ENCODE assay signal across 28 cellular contexts in genomic region chr22:38955250-38955775, GRCh38. TPM values are rescaled to one million over a fixed set of nuclear protein-coding genes. Genes with fewer than 3 reads are reported as not detected.
DNase-seq lines count a peak whose midpoint lies in the region; FAIRE-seq and TF ChIP-seq lines count a peak whose summit lies in the region.
"Had no signal": no experiment of that assay in that cellular context is flagged by ENCODE, and none has a peak within 500 bp of the region (broad histone marks: within the 10 kb centered on the region; RNA-seq: fewer than 3 reads in every experiment).

No MANE protein-coding gene starts in this region.

- no peak for TF ChIP-seq POLR2A in GM12891 (IDR thresholded peaks at IDR 0.05; ENCODE audit: low read depth, low read length)

- no peak overlapping the region for H3K9ac ChIP-seq in mesendoderm (ENCODE audit: low read length)

- no peak overlapping the region for H2AK5ac ChIP-seq in mesendoderm (ENCODE audit: low read length)

- no peaks in the 10 kb centered on the region for H3K9me3 Mint-ChIP-seq in activated CD4-positive, alpha-beta T cell treated with anti-CD3 and anti-CD28 coated beads, Interleukin-2, amount 10 ng/mL, durations not matched to agents 24 days and 14 days
- H3K9me3 Mint-ChIP-seq in activated T-helper 2 cell treated with anti-CD3 and anti-CD28 coated beads, Interferon-gamma antibody, Interleukin-2, Interleukin-4, amounts not matched to agents 10 μg/mL and 5 μg/mL and 100 μg/mL, durations not matched to agents 14 hours and 24 hours and 36 hours, result no peaks in the 10 kb centered on the region
- H3K9me3 Mint-ChIP-seq: mesothelial cell of epicardium, nephron had no signal

- intact Hi-C loops in activated CD4-positive, alpha-beta T cell treated with anti-CD3 and anti-CD28 coated beads, Interleukin-2, amount 10 ng/mL, durations not matched to agents 24 days and 14 days (cut with micrococcal nuclease), result no loop called here
- intact Hi-C loops in activated T-helper 2 cell treated with anti-CD3 and anti-CD28 coated beads, Interferon-gamma antibody, Interleukin-2, Interleukin-4, amounts not matched to agents 10 μg/mL and 5 μg/mL and 100 μg/mL, durations not matched to agents 14 hours and 24 hours and 36 hours (cut with micrococcal nuclease), result no loop called here

- H3K79me2 ChIP-seq in mesendoderm (ENCODE audit: control insufficient read depth, insufficient read depth, low read length), result no peaks in the 10 kb centered on the region

- H2BK120ac ChIP-seq in mesendoderm (ENCODE audit: low read depth, low read length), result no peak overlapping the region

- H4K8ac ChIP-seq in mesendoderm (ENCODE audit: low read depth, low read length), result no peak overlapping the region

- no peak overlapping the region for H2BK5ac ChIP-seq in mesendoderm (ENCODE audit: low read length)

- H2BK15ac ChIP-seq in mesendoderm (replicated peaks; ENCODE audit: low read depth), result no peak overlapping the region

- H3K36me3 Mint-ChIP-seq in activated CD4-positive, alpha-beta T cell treated with anti-CD3 and anti-CD28 coated beads, Interleukin-2, amount 10 ng/mL, durations not matched to agents 24 days and 14 days (ENCODE audit: low read depth), result no peaks in the 10 kb centered on the region
- no peaks in the 10 kb centered on the region for H3K36me3 Mint-ChIP-seq in activated T-helper 2 cell treated with anti-CD3 and anti-CD28 coated beads, Interferon-gamma antibody, Interleukin-2, Interleukin-4, amounts not matched to agents 10 μg/mL and 5 μg/mL and 100 μg/mL, durations not matched to agents 14 hours and 24 hours and 36 hours (ENCODE audit: low read depth)
- H3K36me3 Mint-ChIP-seq: mesothelial cell of epicardium had no signal

- H3K36me3 ChIP-seq in mesendoderm (ENCODE audit: control insufficient read depth, insufficient read depth, low read length), result no peaks in the 10 kb centered on the region
- H3K36me3 ChIP-seq in effector memory CD4-positive, alpha-beta T cell (ENCODE audit: control insufficient read depth, insufficient read depth, low read length), result no peaks in the 10 kb centered on the region
- H3K36me3 ChIP-seq: upper lobe of right lung had no signal

- no peaks in the 10 kb centered on the region for H3K27me3 ChIP-seq in mesendoderm (ENCODE audit: insufficient read depth, low read length, poor library complexity)
- no peaks in the 10 kb centered on the region for H3K27me3 ChIP-seq in effector memory CD4-positive, alpha-beta T cell (replicated peaks; ENCODE audit: control insufficient read depth, insufficient read depth, low read length, poor library complexity, severe bottlenecking)
- H3K27me3 ChIP-seq: upper lobe of right lung had no signal

- H3K4me3 ChIP-seq in mesendoderm (ENCODE audit: low read length), result no peak overlapping the region
- H3K4me3 ChIP-seq in effector memory CD4-positive, alpha-beta T cell (ENCODE audit: insufficient read depth, low read depth, low read length, poor library complexity, severe bottlenecking), result no peak overlapping the region
- H3K4me3 ChIP-seq: PC-9, upper lobe of right lung had no signal

- WGBS in mesendoderm (ENCODE audit: extremely low coverage, insufficient coverage, low lambda C conversion rate), result no CpG with 5 or more reads among the region's 5 CpGs

- H3K4ac ChIP-seq in mesendoderm (ENCODE audit: low read depth, low read length), result no peak overlapping the region

- H3K4me1 ChIP-seq in mesendoderm (ENCODE audit: control insufficient read depth, low read depth, low read length), result no peaks in the 10 kb centered on the region
- H3K4me1 ChIP-seq in effector memory CD4-positive, alpha-beta T cell (ENCODE audit: control insufficient read depth, insufficient read depth, low read length, poor library complexity, severe bottlenecking), result no peaks in the 10 kb centered on the region

- H3K18ac ChIP-seq in mesendoderm (ENCODE audit: low read length), result no peak overlapping the region

- no peak overlapping the region for H4K5ac ChIP-seq in mesendoderm (ENCODE audit: low read length)

- H3K4me1 Mint-ChIP-seq in activated CD4-positive, alpha-beta T cell treated with anti-CD3 and anti-CD28 coated beads, Interleukin-2, amount 10 ng/mL, durations not matched to agents 24 days and 14 days, result peaks cover 58% of the 10 kb centered on the region
- peaks cover 42% of the 10 kb centered on the region for H3K4me1 Mint-ChIP-seq in activated T-helper 2 cell treated with anti-CD3 and anti-CD28 coated beads, Interferon-gamma antibody, Interleukin-2, Interleukin-4, amounts not matched to agents 10 μg/mL and 5 μg/mL and 100 μg/mL, durations not matched to agents 14 hours and 24 hours and 36 hours (ENCODE audit: low read depth)
- H3K4me1 Mint-ChIP-seq: nephron had no signal

- no peaks in the 10 kb centered on the region for H3K27me3 Mint-ChIP-seq in activated CD4-positive, alpha-beta T cell treated with anti-CD3 and anti-CD28 coated beads, Interleukin-2, amount 10 ng/mL, durations not matched to agents 24 days and 14 days
- peaks cover 6% of the 10 kb centered on the region for H3K27me3 Mint-ChIP-seq in activated T-helper 2 cell treated with anti-CD3 and anti-CD28 coated beads, Interferon-gamma antibody, Interleukin-2, Interleukin-4, amounts not matched to agents 10 μg/mL and 5 μg/mL and 100 μg/mL, durations not matched to agents 14 hours and 24 hours and 36 hours (ENCODE audit: low read depth)

- H3K4me2 ChIP-seq in mesendoderm (ENCODE audit: low read length), result no peak overlapping the region
- H3K4me2 ChIP-seq: PC-9 had no signal

- no peak overlapping the region for H3K4me3 Mint-ChIP-seq in activated CD4-positive, alpha-beta T cell treated with anti-CD3 and anti-CD28 coated beads, Interleukin-2, amount 10 ng/mL, durations not matched to agents 24 days and 14 days
- H3K4me3 Mint-ChIP-seq in activated T-helper 2 cell treated with anti-CD3 and anti-CD28 coated beads, Interferon-gamma antibody, Interleukin-2, Interleukin-4, amounts not matched to agents 10 μg/mL and 5 μg/mL and 100 μg/mL, durations not matched to agents 14 hours and 24 hours and 36 hours (ENCODE audit: low read depth), result no peak overlapping the region
- H3K4me3 Mint-ChIP-seq: mesothelial cell of epicardium, nephron had no signal

- no peak for DNase-seq in activated CD4-positive, alpha-beta T cell treated with anti-CD3 and anti-CD28 coated beads, Interleukin-2, amount 10 ng/mL, durations not matched to agents 24 days and 14 days
- DNase-seq in activated CD4-positive, alpha-beta T cell treated with anti-CD3 and anti-CD28 coated beads for 48 hours, result no peak
- DNase-seq in GM12891 (ENCODE audit: insufficient read length, low spot score) (no peak), mesendoderm (no peak), NCI-H2196 treated with DMSO at 0.1 percent for 48 hours (lab: John Stamatoyannopoulos, UW; ENCODE audit: unreplicated experiment) (no peak), SW480 (ENCODE audit: low spot score) (no peak)
- DNase-seq in activated T-helper 2 cell treated with anti-CD3 and anti-CD28 coated beads, Interferon-gamma antibody, Interleukin-2, Interleukin-4, amounts not matched to agents 10 μg/mL and 5 μg/mL and 100 μg/mL, durations not matched to agents 14 hours and 24 hours and 36 hours (ENCODE audit: low spot score), result no peak
- no peak for DNase-seq in effector memory CD4-positive, alpha-beta T cell
- DNase-seq: Caco-2; caudate nucleus; dermis blood vessel endothelial cell; DND-41; GOT3; head of caudate nucleus; NCI-H1048; NCI-H2029; NCI-H510A; SHP77 treated with DMSO at 0.1 percent for 48 hours; stimulated activated CD4-positive, alpha-beta T cell treated with anti-CD3 and anti-CD28 coated beads, Interleukin-15, amount 100 ng/mL, for 24 hours; SW 1271; upper lobe of right lung had no signal

- H3K79me1 ChIP-seq in mesendoderm (ENCODE audit: low read length), result no peaks in the 10 kb centered on the region

- H3K27ac Mint-ChIP-seq in activated CD4-positive, alpha-beta T cell treated with anti-CD3 and anti-CD28 coated beads, Interleukin-2, amount 10 ng/mL, durations not matched to agents 24 days and 14 days, result peak overlapping the region; percentile 98
- peak overlapping the region; percentile 75 for H3K27ac Mint-ChIP-seq in activated T-helper 2 cell treated with anti-CD3 and anti-CD28 coated beads, Interferon-gamma antibody, Interleukin-2, Interleukin-4, amounts not matched to agents 10 μg/mL and 5 μg/mL and 100 μg/mL, durations not matched to agents 14 hours and 24 hours and 36 hours
- H3K27ac Mint-ChIP-seq: mesothelial cell of epicardium, nephron had no signal

- FAIRE-seq in GM12891 (lab: Jason Lieb, UNC), result peak; percentile 9
- FAIRE-seq: A204.1, HepG2 had no signal

- H3K9me3 ChIP-seq in effector memory CD4-positive, alpha-beta T cell (ENCODE audit: control insufficient read depth, low read length), result no peaks in the 10 kb centered on the region
- H3K9me3 ChIP-seq: Caco-2, upper lobe of right lung had no signal

- no peak overlapping the region for H3K27ac ChIP-seq in mesendoderm (ENCODE audit: low read depth, low read length)
- H3K27ac ChIP-seq in effector memory CD4-positive, alpha-beta T cell (ENCODE audit: insufficient read depth, low read length, poor library complexity, severe bottlenecking), result no peak overlapping the region
- H3K27ac ChIP-seq: HL-60, PC-9, upper lobe of right lung had no signal

- no peak overlapping the region for H3K23ac ChIP-seq in mesendoderm (ENCODE audit: low read length)

- H3K56ac ChIP-seq in mesendoderm (ENCODE audit: low read length), result peak overlapping the region; percentile 5

RNA-seq across cellular contexts. Expression of gene APOBEC3A, which starts 2.1 kb away (rescaled TPM):
- not detected in 2 replicates for total RNA-seq in activated CD4-positive, alpha-beta T cell treated with anti-CD3 and anti-CD28 coated beads, Interleukin-2, amount 10 ng/mL, durations not matched to agents 24 days and 14 days
- polyA plus RNA-seq in GM12891 (2012; ENCODE audit: low read depth, missing spikeins), result 0.13 TPM
- total RNA-seq in activated T-helper 2 cell treated with anti-CD3 and anti-CD28 coated beads, Interferon-gamma antibody, Interleukin-2, Interleukin-4, amounts not matched to agents 10 μg/mL and 5 μg/mL and 100 μg/mL, durations not matched to agents 14 hours and 24 hours and 36 hours, result not detected in 2 replicates
- polyA plus RNA-seq in mesendoderm (2013, experiment 1 of 2), result not detected
- not detected for polyA plus RNA-seq in mesendoderm (2013, experiment 2 of 2)
- total RNA-seq: Caco-2, dermis blood vessel endothelial cell, HepG2, mesothelial cell of epicardium, PC-9 had no signal
- polyA plus RNA-seq: BJ, HepG2 had no signal

RNA-seq across cellular contexts. Expression of gene APOBEC3B, which starts 26.8 kb away (rescaled TPM):
- 25.4 and 26.1 TPM in 2 replicates for total RNA-seq in activated CD4-positive, alpha-beta T cell treated with anti-CD3 and anti-CD28 coated beads, Interleukin-2, amount 10 ng/mL, durations not matched to agents 24 days and 14 days
- 23.0 TPM for polyA plus RNA-seq in GM12891 (2012; ENCODE audit: low read depth, missing spikeins)
- 17.0 and 17.2 TPM in 2 replicates for total RNA-seq in activated T-helper 2 cell treated with anti-CD3 and anti-CD28 coated beads, Interferon-gamma antibody, Interleukin-2, Interleukin-4, amounts not matched to agents 10 μg/mL and 5 μg/mL and 100 μg/mL, durations not matched to agents 14 hours and 24 hours and 36 hours
- polyA plus RNA-seq in mesendoderm (2013, experiment 1 of 2), result 8.4 TPM
- 9.6 TPM for polyA plus RNA-seq in mesendoderm (2013, experiment 2 of 2)

RNA-seq across cellular contexts. Expression of gene APOBEC3C, which starts 58.7 kb away (rescaled TPM):
- total RNA-seq in activated CD4-positive, alpha-beta T cell treated with anti-CD3 and anti-CD28 coated beads, Interleukin-2, amount 10 ng/mL, durations not matched to agents 24 days and 14 days, result 73.6 and 74.8 TPM in 2 replicates
- polyA plus RNA-seq in GM12891 (2012; ENCODE audit: low read depth, missing spikeins), result 104 TPM
- 91.7 and 93.1 TPM in 2 replicates for total RNA-seq in activated T-helper 2 cell treated with anti-CD3 and anti-CD28 coated beads, Interferon-gamma antibody, Interleukin-2, Interleukin-4, amounts not matched to agents 10 μg/mL and 5 μg/mL and 100 μg/mL, durations not matched to agents 14 hours and 24 hours and 36 hours
- 25.5 TPM for polyA plus RNA-seq in mesendoderm (2013, experiment 1 of 2)
- 25.1 TPM for polyA plus RNA-seq in mesendoderm (2013, experiment 2 of 2)
